8 cellular contexts compared by ENCODE assay signal in the genomic region with DNA sequence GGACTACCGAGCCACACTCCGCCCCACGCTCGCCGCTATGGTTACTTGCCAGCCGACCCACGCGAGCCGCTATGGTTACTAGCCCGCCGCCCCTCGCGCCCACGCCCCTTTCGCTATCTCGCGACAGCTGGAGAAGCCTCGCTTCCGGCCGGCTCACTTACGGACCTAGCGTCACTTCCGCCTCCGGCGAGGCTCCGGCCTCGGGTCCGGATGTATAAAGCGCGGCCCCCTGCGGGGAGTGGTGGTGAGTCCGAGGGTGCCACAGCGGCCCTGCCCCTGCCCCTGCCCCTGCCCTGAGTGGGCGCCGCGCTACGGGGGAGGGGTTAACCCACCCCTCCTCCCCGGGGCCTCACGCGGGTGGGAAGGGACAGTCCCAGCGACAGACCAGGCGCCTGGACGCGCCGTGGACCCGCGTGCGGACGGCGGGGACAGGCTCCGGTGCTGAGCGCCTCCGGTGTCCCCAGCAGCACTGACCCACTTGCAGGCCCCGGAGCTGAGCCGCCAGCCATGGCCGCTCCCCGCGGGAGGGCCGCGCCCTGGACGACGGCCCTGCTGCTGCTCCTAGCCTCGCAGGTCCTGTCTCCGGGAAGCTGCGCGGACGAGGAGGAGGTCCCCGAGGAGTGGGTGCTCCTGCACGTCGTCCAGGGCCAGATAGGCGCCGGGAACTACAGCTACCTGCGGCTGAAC. TPM values are rescaled to one million over a fixed set of nuclear protein-coding genes. Genes with fewer than 3 reads are reported as not detected.
DNase-seq lines count a peak whose midpoint lies in the region; TF ChIP-seq lines count a peak whose summit lies in the region.

A gene (plus strand): TSS at position 174 of the 687 bp plus-strand sequence. CDS start 334 bp downstream, at position 508.
A gene (minus strand): TSS at position 77 of the 687 bp plus-strand sequence. CDS start 13,024 bp downstream, outside the sequence.

- DNase-seq in ELR (ENCODE audit: low read depth) (peak; percentile 99), H7 (peak; percentile 96), M059J (ENCODE audit: low read depth) (peak; percentile 97), SHP77 (lab: John Stamatoyannopoulos, UW) (peak; percentile 91 to 94), fibroblast of the conjunctiva (ENCODE audit: low read depth) (peak; percentile 89), stomach (peak; percentile 97)
- peak; percentile 100 for DNase-seq in activated effector memory CD4-positive, alpha-beta T cell treated with anti-CD3 and anti-CD28 coated beads, Interleukin-2, amount 50 U/mL, for 16 hours

- peaks cover 29% of the 10 kb centered on the region for H3K79me2 ChIP-seq in neural cell (replicated peaks; ENCODE audit: insufficient read depth, low read length)

- WGBS in stomach, 5 donors = 0 to 1% (median 0%) methylated on average over 14 to 73 of the region's 73 CpGs

- peak in 2 of 4 donors; percentile 81 to 91 for TF ChIP-seq POLR2A in stomach (IDR thresholded peaks at IDR 0.05)

- TF ChIP-seq EP300 in neural cell (conservative IDR thresholded peaks at IDR 0.05; ENCODE audit: poor library complexity, severe bottlenecking) (peak; percentile 60), stomach (IDR thresholded peaks at IDR 0.05) (no peak)

- H3K27ac ChIP-seq in neural cell (ENCODE audit: low read length) (peak within 1 kb of the TSS; percentile 81), stomach (peak within 1 kb of the TSS; percentile 91 to 99 (median 97))

- peaks cover 3% of the 10 kb centered on the region for H3K36me3 ChIP-seq in H7 (replicated peaks; ENCODE audit: control insufficient read depth, insufficient read depth, low read length)
- H3K36me3 ChIP-seq in neural cell (ENCODE audit: insufficient read depth, low read length) = no peaks in the 10 kb centered on the region
- H3K36me3 ChIP-seq in stomach = peaks cover 0 to 29% (median 9%) of the 10 kb centered on the region in 4 donors

- peak within 1 kb of the TSS; percentile 96 for H3K9ac ChIP-seq in neural cell (ENCODE audit: low read length)

- H3K27me3 ChIP-seq in H7 (ENCODE audit: control insufficient read depth, insufficient read depth, low read length) (no peaks in the 10 kb centered on the region), neural cell (ENCODE audit: insufficient read depth, low read depth, low read length) (no peaks in the 10 kb centered on the region), stomach (no peaks in the 10 kb centered on the region)

- H3K9me3 ChIP-seq in neural cell (ENCODE audit: low read length) (no peaks in the 10 kb centered on the region), stomach (no peaks in the 10 kb centered on the region)

- H3K4me2 ChIP-seq in neural cell (ENCODE audit: low read length) = peak within 1 kb of the TSS; percentile 97

- H3K9me2 ChIP-seq in neural cell (ENCODE audit: insufficient read depth, low read length) = no peaks in the 10 kb centered on the region

- peak within 1 kb of the TSS; percentile 86 for H2AFZ ChIP-seq in neural cell (ENCODE audit: low read depth, low read length)

- TF ChIP-seq CTCF in neural cell (IDR thresholded peaks at IDR 0.05; ENCODE audit: poor library complexity, severe bottlenecking) (peak; percentile 28), stomach (IDR thresholded peaks at IDR 0.05) (no peak)

- no peaks in the 10 kb centered on the region for H3F3A ChIP-seq in neural cell (ENCODE audit: insufficient read depth, low read length, poor library complexity, severe bottlenecking)

- no peaks in the 10 kb centered on the region for H4K20me1 ChIP-seq in neural cell (ENCODE audit: insufficient read depth)

- TF ChIP-seq RAD21 in neural cell (conservative IDR thresholded peaks at IDR 0.05) = no peak

- H3K4me3 ChIP-seq in H7 (ENCODE audit: insufficient read depth, low read depth, low read length) (peak within 1 kb of the TSS; percentile 97), neural cell (ENCODE audit: low read length) (peak within 1 kb of the TSS; percentile 82), stomach (peak within 1 kb of the TSS; percentile 89 to 97 (median 94))

- intact Hi-C loops in stomach (cut with DNase I; ENCODE audit: low total_unique reads) = no loop called here

- peaks cover 19 to 57% (median 47%) of the 10 kb centered on the region in 4 donors for H3K4me1 ChIP-seq in stomach

TF ChIP-seq in neural cell, 6 proteins besides CTCF, POLR2A, EP300 and RAD21:
- peak; percentile 95 for TF ChIP-seq MXI1 (conservative IDR thresholded peaks at IDR 0.05; ENCODE audit: poor library complexity, severe bottlenecking)
- peak; percentile 87 for TF ChIP-seq TAF1 (IDR thresholded peaks at IDR 0.05; ENCODE audit: low read depth)
- TF ChIP-seq, protein P1, sequence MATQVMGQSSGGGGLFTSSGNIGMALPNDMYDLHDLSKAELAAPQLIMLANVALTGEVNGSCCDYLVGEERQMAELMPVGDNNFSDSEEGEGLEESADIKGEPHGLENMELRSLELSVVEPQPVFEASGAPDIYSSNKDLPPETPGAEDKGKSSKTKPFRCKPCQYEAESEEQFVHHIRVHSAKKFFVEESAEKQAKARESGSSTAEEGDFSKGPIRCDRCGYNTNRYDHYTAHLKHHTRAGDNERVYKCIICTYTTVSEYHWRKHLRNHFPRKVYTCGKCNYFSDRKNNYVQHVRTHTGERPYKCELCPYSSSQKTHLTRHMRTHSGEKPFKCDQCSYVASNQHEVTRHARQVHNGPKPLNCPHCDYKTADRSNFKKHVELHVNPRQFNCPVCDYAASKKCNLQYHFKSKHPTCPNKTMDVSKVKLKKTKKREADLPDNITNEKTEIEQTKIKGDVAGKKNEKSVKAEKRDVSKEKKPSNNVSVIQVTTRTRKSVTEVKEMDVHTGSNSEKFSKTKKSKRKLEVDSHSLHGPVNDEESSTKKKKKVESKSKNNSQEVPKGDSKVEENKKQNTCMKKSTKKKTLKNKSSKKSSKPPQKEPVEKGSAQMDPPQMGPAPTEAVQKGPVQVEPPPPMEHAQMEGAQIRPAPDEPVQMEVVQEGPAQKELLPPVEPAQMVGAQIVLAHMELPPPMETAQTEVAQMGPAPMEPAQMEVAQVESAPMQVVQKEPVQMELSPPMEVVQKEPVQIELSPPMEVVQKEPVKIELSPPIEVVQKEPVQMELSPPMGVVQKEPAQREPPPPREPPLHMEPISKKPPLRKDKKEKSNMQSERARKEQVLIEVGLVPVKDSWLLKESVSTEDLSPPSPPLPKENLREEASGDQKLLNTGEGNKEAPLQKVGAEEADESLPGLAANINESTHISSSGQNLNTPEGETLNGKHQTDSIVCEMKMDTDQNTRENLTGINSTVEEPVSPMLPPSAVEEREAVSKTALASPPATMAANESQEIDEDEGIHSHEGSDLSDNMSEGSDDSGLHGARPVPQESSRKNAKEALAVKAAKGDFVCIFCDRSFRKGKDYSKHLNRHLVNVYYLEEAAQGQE (IDR thresholded peaks at IDR 0.05; ENCODE audit: borderline replicate concordance) = peak; percentile 75
- peak; percentile 17 for TF ChIP-seq SMC3 (conservative IDR thresholded peaks at IDR 0.05; ENCODE audit: poor library complexity)
- no peak for TF ChIP-seq EZH2 (IDR thresholded peaks at IDR 0.05; ENCODE audit: borderline replicate concordance, insufficient read depth, low read length, poor library complexity, severe bottlenecking)
- peak; percentile 93 for TF ChIP-seq POLR2AphosphoS5 (IDR thresholded peaks at IDR 0.05)
TF ChIP-seq in neural cell: peak in this region for 5.

RNA-seq across cellular contexts. Expression of the first gene that starts in this region (rescaled TPM):
- 34.0 and 34.8 TPM in 2 replicates for total RNA-seq in H7 (2014; rRNA removed; shearing (Covaris generic))
- 29.4 and 43.4 TPM in 2 replicates for total RNA-seq in M059J (2014; rRNA removed; shearing (Covaris generic))
- polyA plus RNA-seq in neural cell = 16.6 and 17.8 TPM in 2 replicates
- polyA minus RNA-seq in neural cell = 35.9 and 41.4 TPM in 2 replicates
- 10 to 100 TPM in 4 of 5 donors, 1 to 10 TPM in 1; 1.8 to 62.6 (median 22.4) TPM for total RNA-seq in stomach
- polyA plus RNA-seq in stomach = 1 to 10 TPM; 4.7 to 8.7 (median 6.8) TPM

RNA-seq across cellular contexts. Expression of the second gene that starts in this region (rescaled TPM):
- total RNA-seq in H7 (2014; rRNA removed; shearing (Covaris generic)) = 45.4 and 64.0 TPM in 2 replicates
- total RNA-seq in M059J (2014; rRNA removed; shearing (Covaris generic)) = 7.9 and 10.6 TPM in 2 replicates
- polyA plus RNA-seq in neural cell = 35.8 and 58.5 TPM in 2 replicates
- polyA minus RNA-seq in neural cell = 53.3 and 59.7 TPM in 2 replicates
- 100 to 1,000 TPM in 1 of 5 donors, 10 to 100 TPM in 4; 30.4 to 271 (median 53.1) TPM for total RNA-seq in stomach
- 10 to 100 TPM in 1 of 3 donors, 1 to 10 TPM in 2; 4.9 to 22.8 (median 5.5) TPM for polyA plus RNA-seq in stomach

Comparison
In these comparisons a context has a peak if more than half of its experiments do, and no peak if none do; other contexts are left out.
1. Peak in every context shown above with its lines: DNase-seq, H3K4me3 ChIP-seq and H3K27ac ChIP-seq.